ENCODE assay signal across 17 cellular contexts in genomic region chr2:453132-453531, GRCh38.
A peak's percentile ranks its signal among the peaks of the same experiment; 100 is the strongest.
DNase-seq lines count a peak whose midpoint lies in the region; ATAC-seq, FAIRE-seq and TF ChIP-seq lines count a peak whose summit lies in the region.
"Had no signal": no experiment of that assay in that cellular context is flagged by ENCODE, and none has a peak within 500 bp of the region (broad histone marks: within the 10 kb centered on the region; RNA-seq: fewer than 3 reads in every experiment).

No MANE protein-coding gene starts in this region.

- POLR2A ChIA-PET in RWPE1 (lab: Yijun Ruan, JAX; ENCODE audit: low non-redundant PET), result no interaction called here

- H3K36me3 ChIP-seq in astrocyte (ENCODE audit: insufficient read depth, low read length), result no peaks in the 10 kb centered on the region
- H3K36me3 ChIP-seq: SJSA1 had no signal

- no peak overlapping the region for H3K27ac Mint-ChIP-seq in stimulated activated naive CD8-positive, alpha-beta T cell treated with anti-CD3 and anti-CD28 coated beads, Interleukin-15, amount 100 ng/mL, for 72 hours
- no peak overlapping the region for H3K27ac Mint-ChIP-seq in astrocyte (ENCODE audit: unreplicated experiment)
- H3K27ac Mint-ChIP-seq: CD4-positive, alpha-beta T cell had no signal

- H2AFZ ChIP-seq in astrocyte (ENCODE audit: low read depth, low read length), result no peak overlapping the region

- no peaks in the 10 kb centered on the region for H4K20me1 ChIP-seq in astrocyte (ENCODE audit: insufficient read depth, low read length)

- H3K27ac ChIP-seq in astrocyte (ENCODE audit: low read depth, low read length), result no peak overlapping the region
- no peak overlapping the region for H3K27ac ChIP-seq in RWPE1
- H3K27ac ChIP-seq: SJSA1 had no signal

- FAIRE-seq in astrocyte (lab: Jason Lieb, UNC), result no peak
- FAIRE-seq: H54 had no signal

- H3K4me3 ChIP-seq in astrocyte (ENCODE audit: insufficient read depth, low read depth, low read length), result no peak overlapping the region
- H3K4me3 ChIP-seq: SJSA1 had no signal

- TF ChIP-seq CTCF in astrocyte (IDR thresholded peaks at IDR 0.05; ENCODE audit: insufficient read depth, low read depth, low read length) (no peak), RWPE1 (conservative IDR thresholded peaks at IDR 0.05; ENCODE audit: low read depth) (no peak)

- CTCF ChIA-PET in RWPE1 (lab: Yijun Ruan, JAX), result no interaction called here

- H3K9me3 Mint-ChIP-seq in stimulated activated naive CD8-positive, alpha-beta T cell treated with anti-CD3 and anti-CD28 coated beads, Interleukin-15, amount 100 ng/mL, for 72 hours, result no peaks in the 10 kb centered on the region
- no peaks in the 10 kb centered on the region for H3K9me3 Mint-ChIP-seq in astrocyte (ENCODE audit: unreplicated experiment)
- H3K9me3 Mint-ChIP-seq: CD4-positive, alpha-beta T cell had no signal

- H3K4me3 Mint-ChIP-seq in stimulated activated naive CD8-positive, alpha-beta T cell treated with anti-CD3 and anti-CD28 coated beads, Interleukin-15, amount 100 ng/mL, for 72 hours, result no peak overlapping the region
- H3K4me3 Mint-ChIP-seq in astrocyte (ENCODE audit: unreplicated experiment), result no peak overlapping the region
- H3K4me3 Mint-ChIP-seq: CD4-positive, alpha-beta T cell had no signal

- no peak for DNase-seq in stimulated activated naive CD8-positive, alpha-beta T cell treated with anti-CD3 and anti-CD28 coated beads, Interleukin-15, Interleukin-2, amounts not matched to agents 100 U/mL and 50 U/mL, for 24 hours
- no peak for DNase-seq in stimulated activated naive CD8-positive, alpha-beta T cell treated with anti-CD3 and anti-CD28 coated beads, Interleukin-15, amount 100 ng/mL, for 72 hours
- DNase-seq in astrocyte (ENCODE audit: low read depth) (peak; percentile 34), left kidney (ENCODE audit: low read depth, low spot score) (peak; percentile 73), NCI-H526 treated with DMSO at 0.1 percent for 48 hours (lab: John Stamatoyannopoulos, UW) (no peak), NCI-H1436 (lab: John Stamatoyannopoulos, UW) (no peak), RWPE1 (ENCODE audit: low spot score) (no peak)
- DNase-seq: AML-193; Calu3; CD4-positive, alpha-beta T cell; DMS53; NCI-H1930; NCI-H2171; NCI-H446 had no signal

- H3K4me2 ChIP-seq in astrocyte (ENCODE audit: low read length), result no peak overlapping the region

- no peaks in the 10 kb centered on the region for H3K4me1 ChIP-seq in astrocyte (ENCODE audit: insufficient read depth, low read length)
- H3K4me1 ChIP-seq: SJSA1 had no signal

- H3K79me2 ChIP-seq in astrocyte (ENCODE audit: insufficient read depth, low read length), result no peaks in the 10 kb centered on the region

- no peaks in the 10 kb centered on the region for H3K36me3 Mint-ChIP-seq in astrocyte (ENCODE audit: low read depth, unreplicated experiment)

- ATAC-seq in stimulated activated naive CD8-positive, alpha-beta T cell treated with anti-CD3 and anti-CD28 coated beads, Interleukin-15, Interleukin-2, amounts not matched to agents 100 U/mL and 50 U/mL, for 24 hours, result peak; percentile 67
- ATAC-seq in stimulated activated naive CD8-positive, alpha-beta T cell treated with anti-CD3 and anti-CD28 coated beads, Interleukin-15, amount 100 ng/mL, for 72 hours, result no peak
- no peak for ATAC-seq in GM21786 (IDR thresholded peaks at IDR 0.05; ENCODE audit: unreplicated experiment)

- no peaks in the 10 kb centered on the region for H3K9me3 ChIP-seq in astrocyte (ENCODE audit: insufficient read depth, low read depth, low read length)
- H3K9me3 ChIP-seq: SJSA1 had no signal

- H3K27me3 Mint-ChIP-seq in stimulated activated naive CD8-positive, alpha-beta T cell treated with anti-CD3 and anti-CD28 coated beads, Interleukin-15, amount 100 ng/mL, for 72 hours, result peaks cover 35% of the 10 kb centered on the region
- H3K27me3 Mint-ChIP-seq in astrocyte (ENCODE audit: low read depth, unreplicated experiment), result peaks cover 12% of the 10 kb centered on the region

- H3K9ac ChIP-seq in astrocyte (ENCODE audit: low read length), result no peak overlapping the region

- H3K4me1 Mint-ChIP-seq in stimulated activated naive CD8-positive, alpha-beta T cell treated with anti-CD3 and anti-CD28 coated beads, Interleukin-15, amount 100 ng/mL, for 72 hours, result peaks cover 18% of the 10 kb centered on the region
- peaks cover 7% of the 10 kb centered on the region for H3K4me1 Mint-ChIP-seq in astrocyte (ENCODE audit: low read depth, unreplicated experiment)

- peaks cover 3% of the 10 kb centered on the region for H3K27me3 ChIP-seq in astrocyte (ENCODE audit: insufficient read depth, low read length)

Comparison
In these comparisons a context has a peak if more than half of its experiments do, and no peak if none do; other contexts are left out.
1. DNase-seq: peak in astrocyte (single experiment) and left kidney (single experiment); none in stimulated activated naive CD8-positive, alpha-beta T cell treated with anti-CD3 and anti-CD28 coated beads, Interleukin-15, Interleukin-2, amounts not matched to agents 100 U/mL and 50 U/mL, for 24 hours (single experiment), stimulated activated naive CD8-positive, alpha-beta T cell treated with anti-CD3 and anti-CD28 coated beads, Interleukin-15, amount 100 ng/mL, for 72 hours (0 of 2), NCI-H526 treated with DMSO at 0.1 percent for 48 hours (single experiment), NCI-H1436 (single experiment) and RWPE1 (single experiment).